ENCODE assay signal across 1 cellular context in genomic region chr2:170715062-170715931, GRCh38.
TF ChIP-seq lines count a peak whose summit lies in the region.

SP5 (plus strand) TSS chr2:170715337; CDS start chr2:170715513, 176 bp downstream.

TF ChIP-seq in HepG2, 621 proteins besides CTCF, POLR2A, EP300 and RAD21 (continued from another document):
- no peak; the same call in 1 of the 2 replicates for TF ChIP-seq GLI4 (CRISPR knock-in tag; IDR thresholded peaks at IDR 0.05; ENCODE audit: borderline replicate concordance)
